Comparison of ENCODE assay signal across 9 cellular contexts in genomic region chr10:115171392-115171960, GRCh38.
DNase-seq lines count a peak whose midpoint lies in the region; ATAC-seq and TF ChIP-seq lines count a peak whose summit lies in the region.
"Had no signal": no experiment of that assay in that cellular context is flagged by ENCODE, and none has a peak within 500 bp of the region (broad histone marks: within the 10 kb centered on the region; RNA-seq: fewer than 3 reads in every experiment).

No MANE protein-coding gene starts in this region.

- WGBS in IMR-90 (ENCODE audit: extremely low coverage in 2 of 2, insufficient read length in 1 of 2), 2 experiments = no CpG with 5 or more reads among the region's 1 CpG

- no peak overlapping the region for H4K5ac ChIP-seq in IMR-90 (ENCODE audit: low read depth, low read length)

- no peak overlapping the region for H3K23ac ChIP-seq in IMR-90 (ENCODE audit: low read depth, low read length)

- no peak overlapping the region for H2AK5ac ChIP-seq in IMR-90 (ENCODE audit: low read depth, low read length)

- H3K18ac ChIP-seq in IMR-90 (ENCODE audit: low read depth, low read length) = no peak overlapping the region

- intact Hi-C loops in IMR-90 (cut with micrococcal nuclease) = loop anchor here (2.0 to 10.0 kb wide), 2 partner anchors 245 to 1213 kb away; no protein-coding TSS in a partner anchor

- H2BK20ac ChIP-seq in IMR-90 (ENCODE audit: low read depth, low read length) = no peak overlapping the region

- H3K36me3 ChIP-seq in IMR-90 (ENCODE audit: control insufficient read depth, insufficient read depth, low read length) = no peaks in the 10 kb centered on the region

- H3K56ac ChIP-seq in IMR-90 (ENCODE audit: extremely low read depth, insufficient read depth, low read length) = no peak overlapping the region

- H4K8ac ChIP-seq in IMR-90 (ENCODE audit: low read depth in 2 of 2, low read length in 2 of 2) = no peak overlapping the region

- H3K14ac ChIP-seq in IMR-90 (replicated peaks; ENCODE audit: low read depth, low read length) = no peak overlapping the region

- no peak overlapping the region for H2BK5ac ChIP-seq in IMR-90 (ENCODE audit: low read depth, low read length, poor library complexity, severe bottlenecking)

- no peak overlapping the region for H3K27ac ChIP-seq in IMR-90 (ENCODE audit: insufficient read depth, low read length)

- POLR2A ChIA-PET in IMR-90 (lab: Charles Lee; ENCODE audit: unreplicated experiment) = no interaction called here

- BruUV-seq in IMR-90 (replicated peaks; lab: Mats Ljungman, UMichigan) = no TSS peak

- H3K4me3 ChIP-seq in IMR-90 (ENCODE audit: insufficient read depth, low read depth, low read length) = no peak overlapping the region

- no peak overlapping the region for H3K4me2 ChIP-seq in IMR-90 (ENCODE audit: low read depth, low read length)

- no peaks in the 10 kb centered on the region for H3K9me3 ChIP-seq in IMR-90 (ENCODE audit: control insufficient read depth, insufficient read depth, low read length)

- in situ Hi-C loops in IMR-90 (cut with MboI; ENCODE audit: low sequenced_read_pairs) = no loop called here

- no peak overlapping the region for H3K27ac Mint-ChIP-seq in mesothelial cell of epicardium

- no peaks in the 10 kb centered on the region for H4K20me1 ChIP-seq in IMR-90 (ENCODE audit: insufficient read depth, low read length)

- H3K4me1 ChIP-seq in IMR-90 (ENCODE audit: control insufficient read depth, insufficient read depth, low read length) = no peaks in the 10 kb centered on the region

- H3K4me3 Mint-ChIP-seq in mesothelial cell of epicardium = no peak overlapping the region

- no peaks in the 10 kb centered on the region for H3K27me3 ChIP-seq in IMR-90 (ENCODE audit: control insufficient read depth, insufficient read depth, low read length)

- H2AK9ac ChIP-seq in IMR-90 (replicated peaks; ENCODE audit: low read depth, low read length, poor library complexity) = no peak overlapping the region

- no peaks in the 10 kb centered on the region for H3K4me1 Mint-ChIP-seq in mesothelial cell of epicardium

- H4K91ac ChIP-seq in IMR-90 (ENCODE audit: insufficient read depth, low read depth, low read length) = no peak overlapping the region

- no peaks in the 10 kb centered on the region for H3K9me1 ChIP-seq in IMR-90 (ENCODE audit: insufficient read depth, low read length)

- DNase-seq in DMS53 (lab: John Stamatoyannopoulos, UW) = peak; percentile 60
- no peak for DNase-seq in IMR-90
- DNase-seq in astrocyte of the hippocampus (ENCODE audit: low read depth, low spot score) = peak; percentile 7
- no peak for DNase-seq in mesothelial cell of epicardium (ENCODE audit: low spot score in 2 of 2, unreplicated experiment in 2 of 2)
- DNase-seq in effector CD8-positive, alpha-beta T cell (lab: John Stamatoyannopoulos, UW) = no peak
- no peak for DNase-seq in activated effector memory CD4-positive, alpha-beta T cell treated with anti-CD3 and anti-CD28 coated beads, Interleukin-2, amount 50 U/mL, for 16 hours
- DNase-seq: hypothalamus had no signal

- H2BK15ac ChIP-seq in IMR-90 (ENCODE audit: low read depth, low read length) = no peak overlapping the region

- CTCF ChIA-PET in IMR-90 (lab: Yijun Ruan, JAX) = interaction anchor here (0.6 to 1.4 kb wide), 4 partner anchors 14 to 315 kb away, joined by 3 to 4 read pairs (median 3); no protein-coding TSS in a partner anchor

- no peak overlapping the region for H3K4ac ChIP-seq in IMR-90 (ENCODE audit: low read depth, low read length)

- H3K27me3 Mint-ChIP-seq in mesothelial cell of epicardium (ENCODE audit: low read depth) = no peaks in the 10 kb centered on the region

- dilution Hi-C loops in IMR-90 (cut with HindIII; ENCODE audit: low sequenced_read_pairs, unreplicated experiment) = no loop called here

- no peaks in the 10 kb centered on the region for H3K79me1 ChIP-seq in IMR-90 (ENCODE audit: low read depth in 1 of 2, low read length in 2 of 2)

- no peak overlapping the region for H2BK120ac ChIP-seq in IMR-90 (ENCODE audit: low read depth, low read length)

- TF ChIP-seq CTCF in IMR-90 (conservative IDR thresholded peaks at IDR 0.05; ENCODE audit: low read depth, low read length) (peak; percentile 49), mesothelial cell of epicardium (IDR thresholded peaks at IDR 0.05; ENCODE audit: unreplicated experiment) (peak; percentile 76)

- TF ChIP-seq POLR2A in IMR-90 (IDR thresholded peaks at IDR 0.05; ENCODE audit: low read depth, low read length) = no peak

- no peak overlapping the region for H3K9ac ChIP-seq in IMR-90 (ENCODE audit: low read depth, low read length)

- no peak overlapping the region for H2AFZ ChIP-seq in IMR-90 (replicated peaks; ENCODE audit: low read length, poor library complexity)

- no peak for ATAC-seq in IMR-90 (ENCODE audit: low read depth)
- ATAC-seq in esophagus mucosa = no peak
- no peak for ATAC-seq in HG02588 (IDR thresholded peaks at IDR 0.05; ENCODE audit: unreplicated experiment)

- H3K36me3 Mint-ChIP-seq in mesothelial cell of epicardium = peaks cover 3% of the 10 kb centered on the region

- H3K9me3 Mint-ChIP-seq in mesothelial cell of epicardium = peaks cover 12% of the 10 kb centered on the region

- no peak for TF ChIP-seq RAD21 in IMR-90 (IDR thresholded peaks at IDR 0.05; ENCODE audit: low read length)

TF ChIP-seq in IMR-90, 13 proteins besides CTCF, POLR2A, EP300 and RAD21:
- no peak for TF ChIP-seq MAZ (IDR thresholded peaks at IDR 0.05; ENCODE audit: borderline replicate concordance, low read depth, low read length)
- TF ChIP-seq RFX5 (IDR thresholded peaks at IDR 0.05; ENCODE audit: low read depth, low read length) = no peak

Comparison
In these comparisons a context has a peak if more than half of its experiments do, and no peak if none do; other contexts are left out.
1. DNase-seq: peak in DMS53 (single experiment) and astrocyte of the hippocampus (single experiment); none in IMR-90 (single experiment), mesothelial cell of epicardium (0 of 2), effector CD8-positive, alpha-beta T cell (single experiment) and activated effector memory CD4-positive, alpha-beta T cell treated with anti-CD3 and anti-CD28 coated beads, Interleukin-2, amount 50 U/mL, for 16 hours (single experiment).